25 cellular contexts compared by ENCODE assay signal in genomic region chr1:185650602-185651230, GRCh38.
DNase-seq lines count a peak whose midpoint lies in the region; ATAC-seq, FAIRE-seq and TF ChIP-seq lines count a peak whose summit lies in the region.
"Had no signal": no experiment of that assay in that cellular context is flagged by ENCODE, and none has a peak within 500 bp of the region (broad histone marks: within the 10 kb centered on the region; RNA-seq: fewer than 3 reads in every experiment).

No MANE protein-coding gene starts in this region.

- no peak overlapping the region for H3K18ac ChIP-seq in mesenchymal stem cell (ENCODE audit: low read depth in 1 of 2, low read length in 2 of 2)

- no peaks in the 10 kb centered on the region for H3K27me3 ChIP-seq in mammary epithelial cell (ENCODE audit: insufficient read depth, low read length)
- H3K27me3 ChIP-seq in bronchial epithelial cell (ENCODE audit: control insufficient read depth, insufficient read depth, low read length): no peaks in the 10 kb centered on the region
- no peaks in the 10 kb centered on the region for H3K27me3 ChIP-seq in mesenchymal stem cell (ENCODE audit: control insufficient read depth in 1 of 2, insufficient read depth in 1 of 2, low read length in 2 of 2)
- no peaks in the 10 kb centered on the region for H3K27me3 ChIP-seq in pancreas
- H3K27me3 ChIP-seq: gastrocnemius medialis had no signal

- BruUV-seq in mammary epithelial cell (replicated peaks; lab: Mats Ljungman, UMichigan) (no TSS peak), MCF 10A (replicated peaks; lab: Mats Ljungman, UMichigan) (no TSS peak)

- H2BK12ac ChIP-seq in mesenchymal stem cell (ENCODE audit: low read length in 2 of 2): no peak overlapping the region

- peaks cover 12% of the 10 kb centered on the region for H3K4me1 ChIP-seq in mammary epithelial cell (ENCODE audit: insufficient read depth, low read length)
- peaks cover 4% of the 10 kb centered on the region for H3K4me1 ChIP-seq in mesenchymal stem cell (ENCODE audit: control insufficient read depth, insufficient read depth, low read depth, low read length)
- H3K4me1 ChIP-seq in pancreas: peaks cover 0 to 20% (median 13%) of the 10 kb centered on the region in 3 donors
- H3K4me1 ChIP-seq: gastrocnemius medialis had no signal

- 100% methylated on average over 3 of the region's 3 CpGs for WGBS in mammary epithelial cell (ENCODE audit: low coverage, missing lambda C conversion rate)
- 98% methylated on average over 3 of the region's 3 CpGs for WGBS in mesenchymal stem cell
- 64 to 70% methylated on average over 3 of the region's 3 CpGs for WGBS in pancreas, 2 donors

- H2BK15ac ChIP-seq in mesenchymal stem cell (ENCODE audit: low read depth, poor library complexity, severe bottlenecking): no peak overlapping the region

- peaks cover 16% of the 10 kb centered on the region for H3K4me1 Mint-ChIP-seq in MCF 10A (ENCODE audit: insufficient read depth, unreplicated experiment)

- H3K27me3 Mint-ChIP-seq in MCF 10A (ENCODE audit: insufficient read depth, unreplicated experiment): no peaks in the 10 kb centered on the region
- H3K27me3 Mint-ChIP-seq: activated CD4-positive, alpha-beta memory T cell treated with anti-CD3 and anti-CD28 coated beads for 36 hours had no signal

- H3K9ac ChIP-seq in mammary epithelial cell (ENCODE audit: insufficient read depth, low read length) (no peak overlapping the region), mesenchymal stem cell (ENCODE audit: low read length) (no peak overlapping the region)

- POLR2A ChIA-PET in MCF 10A (lab: Yijun Ruan, JAX): interaction anchor here (0.5 to 1.1 kb wide), 2 partner anchors 10 to 44 kb away, joined by 3 read pairs; no protein-coding TSS in a partner anchor

- DNase-seq in mammary epithelial cell: peak; percentile 33
- no peak for DNase-seq in MCF 10A (ENCODE audit: unreplicated experiment)
- DNase-seq in bronchial epithelial cell (ENCODE audit: low read depth): peak; percentile 44
- DNase-seq in mesenchymal stem cell: no peak
- no peak for DNase-seq in pancreas
- DNase-seq in NCI-H128 (lab: John Stamatoyannopoulos, UW; ENCODE audit: unreplicated experiment): no peak
- DNase-seq in effector CD4-positive, alpha-beta T cell: no peak
- no peak for DNase-seq in C1 segment of cervical spinal cord (lab: John Stamatoyannopoulos, UW)
- DNase-seq: ACHN; activated CD4-positive, alpha-beta memory T cell treated with anti-CD3 and anti-CD28 coated beads for 36 hours; activated effector memory CD4-positive, alpha-beta T cell treated with Interleukin-2 at 50 U/mL for 16 hours; effector CD8-positive, alpha-beta T cell; esophagus squamous epithelium; gastrocnemius medialis; IMR-90; NCI-H1105 treated with DMSO at 0.1 percent for 48 hours; NCI-H2029 treated with DMSO at 0.1 percent for 48 hours; NCI-H446; retina; SIG-M5 had no signal

- no peak overlapping the region for H2BK5ac ChIP-seq in mesenchymal stem cell (ENCODE audit: low read depth, low read length, poor library complexity, severe bottlenecking)

- no peaks in the 10 kb centered on the region for H3K79me2 ChIP-seq in mammary epithelial cell (ENCODE audit: insufficient read depth, low read length)

- no peaks in the 10 kb centered on the region for H3K9me3 Mint-ChIP-seq in MCF 10A (ENCODE audit: unreplicated experiment)

- H3K27ac ChIP-seq in mammary epithelial cell (ENCODE audit: insufficient read depth, low read depth, low read length) (no peak overlapping the region), mesenchymal stem cell (ENCODE audit: low read length, poor library complexity, severe bottlenecking) (no peak overlapping the region), pancreas (no peak overlapping the region)
- H3K27ac ChIP-seq: gastrocnemius medialis had no signal

- no peak overlapping the region for H3K27ac Mint-ChIP-seq in MCF 10A (ENCODE audit: low read depth, unreplicated experiment)
- H3K27ac Mint-ChIP-seq: activated CD4-positive, alpha-beta memory T cell treated with anti-CD3 and anti-CD28 coated beads for 36 hours; brain had no signal

- no peak overlapping the region for H3K23ac ChIP-seq in mesenchymal stem cell (ENCODE audit: low read length in 2 of 2)

- H2AK5ac ChIP-seq in mesenchymal stem cell (ENCODE audit: low read length, severe bottlenecking): peak overlapping the region; percentile 29

- no peaks in the 10 kb centered on the region for H4K20me1 ChIP-seq in mammary epithelial cell (ENCODE audit: insufficient read depth, low read length)

- H3K4me3 ChIP-seq in mammary epithelial cell (replicated peaks in 1 of 3; ENCODE audit: insufficient read depth in 1 of 3, low read depth in 2 of 3, low read length in 3 of 3): no peak overlapping the region
- H3K4me3 ChIP-seq in bronchial epithelial cell (ENCODE audit: low read depth, low read length): no peak overlapping the region
- H3K4me3 ChIP-seq in mesenchymal stem cell (ENCODE audit: insufficient read depth in 1 of 2, low read depth in 1 of 2, low read length in 2 of 2): no peak overlapping the region
- no peak overlapping the region for H3K4me3 ChIP-seq in pancreas
- H3K4me3 ChIP-seq: esophagus squamous epithelium, gastrocnemius medialis, lung had no signal

- H3K4me3 Mint-ChIP-seq in MCF 10A (ENCODE audit: unreplicated experiment): no peak overlapping the region
- H3K4me3 Mint-ChIP-seq: activated CD4-positive, alpha-beta memory T cell treated with anti-CD3 and anti-CD28 coated beads for 36 hours; brain had no signal

- H3K4ac ChIP-seq in mesenchymal stem cell (ENCODE audit: low read depth in 1 of 2, low read length in 2 of 2): no peak overlapping the region

- H4K8ac ChIP-seq in mesenchymal stem cell (ENCODE audit: low read length): no peak overlapping the region

- no peak for ATAC-seq in pancreas
- ATAC-seq: gastrocnemius medialis, HCT116 had no signal

- FAIRE-seq in bronchial epithelial cell (lab: Jason Lieb, UNC) (peak; percentile 87), pancreas (lab: Jason Lieb, UNC) (no peak)
- FAIRE-seq: GM19239, islet of Langerhans had no signal

- H3K9me3 ChIP-seq in mammary epithelial cell (replicated peaks; ENCODE audit: insufficient read depth, low read length): peaks cover 3% of the 10 kb centered on the region
- H3K9me3 ChIP-seq in mesenchymal stem cell (ENCODE audit: control insufficient read depth, low read length): no peaks in the 10 kb centered on the region
- H3K9me3 ChIP-seq in pancreas: no peaks in the 10 kb centered on the region
- H3K9me3 ChIP-seq: gastrocnemius medialis had no signal

- H3K4me2 ChIP-seq in mammary epithelial cell (ENCODE audit: insufficient read depth, low read depth, low read length): no peak overlapping the region
- no peak overlapping the region for H3K4me2 ChIP-seq in mesenchymal stem cell (ENCODE audit: low read length, poor library complexity, severe bottlenecking)

- H2AFZ ChIP-seq in mammary epithelial cell (ENCODE audit: low read depth, low read length) (peak overlapping the region; percentile 29), mesenchymal stem cell (ENCODE audit: low read depth, low read length) (no peak overlapping the region)

- no peak overlapping the region for H4K91ac ChIP-seq in mesenchymal stem cell (ENCODE audit: low read length)

- H3K36me3 Mint-ChIP-seq in MCF 10A (ENCODE audit: insufficient read depth, unreplicated experiment): no peaks in the 10 kb centered on the region
- H3K36me3 Mint-ChIP-seq: activated CD4-positive, alpha-beta memory T cell treated with anti-CD3 and anti-CD28 coated beads for 36 hours; brain had no signal

- CTCF ChIA-PET in mammary epithelial cell (lab: Charles Lee; ENCODE audit: low non-redundant PET): no interaction called here
- CTCF ChIA-PET in MCF 10A (lab: Yijun Ruan, JAX): interaction anchor here (0.6 to 8.7 kb wide), 8 partner anchors 12 to 860 kb away, joined by 3 to 67 read pairs (median 3); no protein-coding TSS in a partner anchor

- no peak overlapping the region for H2BK120ac ChIP-seq in mesenchymal stem cell (ENCODE audit: low read depth, low read length)

- H3K14ac ChIP-seq in mesenchymal stem cell (ENCODE audit: low read length in 2 of 2): no peak overlapping the region

- no peaks in the 10 kb centered on the region for H3K79me1 ChIP-seq in mesenchymal stem cell (replicated peaks; ENCODE audit: low read length, poor library complexity, severe bottlenecking)

- intact Hi-C loops in mammary epithelial cell (cut with micrococcal nuclease): no loop called here
- intact Hi-C loops in MCF 10A (cut with micrococcal nuclease): no loop called here
- intact Hi-C loops in pancreas (cut with DNase I): no loop called here

- dilution Hi-C loops in mammary epithelial cell (cut with HindIII; ENCODE audit: low sequenced_read_pairs): no loop called here

- TF ChIP-seq CTCF in mammary epithelial cell (conservative IDR thresholded peaks at IDR 0.05 in 1 of 2, IDR thresholded peaks at IDR 0.05 in 1 of 2; ENCODE audit: extremely low read depth in 1 of 2, insufficient read depth in 1 of 2, low read depth in 1 of 2, low read length in 2 of 2) (no peak), MCF 10A (IDR thresholded peaks at IDR 0.05; ENCODE audit: unreplicated experiment) (no peak), bronchial epithelial cell (IDR thresholded peaks at IDR 0.05; ENCODE audit: insufficient read depth, low read length, severe bottlenecking) (no peak), pancreas (IDR thresholded peaks at IDR 0.05) (no peak)

- in situ Hi-C loops in mammary epithelial cell (cut with MboI; ENCODE audit: low sequenced_read_pairs in 2 of 2): no loop called here

- no peaks in the 10 kb centered on the region for H3K36me3 ChIP-seq in mammary epithelial cell (ENCODE audit: insufficient read depth, low read length)
- H3K36me3 ChIP-seq in bronchial epithelial cell (ENCODE audit: control insufficient read depth, insufficient read depth, low read length): no peaks in the 10 kb centered on the region
- H3K36me3 ChIP-seq in mesenchymal stem cell (ENCODE audit: control insufficient read depth in 1 of 2, insufficient read depth in 2 of 2, low read depth in 1 of 2, low read length in 2 of 2): no peaks in the 10 kb centered on the region
- H3K36me3 ChIP-seq in pancreas: no peaks in the 10 kb centered on the region
- H3K36me3 ChIP-seq: esophagus squamous epithelium, gastrocnemius medialis had no signal

Comparison
In these comparisons a context has a peak if more than half of its experiments do, and no peak if none do; other contexts are left out.
1. DNase-seq: peak in mammary epithelial cell (single experiment) and bronchial epithelial cell (single experiment); none in MCF 10A (single experiment), mesenchymal stem cell (single experiment), pancreas (0 of 6), NCI-H128 (single experiment), effector CD4-positive, alpha-beta T cell (single experiment) and C1 segment of cervical spinal cord (0 of 14).